2 cellular contexts compared by ENCODE assay signal in the genomic region with DNA sequence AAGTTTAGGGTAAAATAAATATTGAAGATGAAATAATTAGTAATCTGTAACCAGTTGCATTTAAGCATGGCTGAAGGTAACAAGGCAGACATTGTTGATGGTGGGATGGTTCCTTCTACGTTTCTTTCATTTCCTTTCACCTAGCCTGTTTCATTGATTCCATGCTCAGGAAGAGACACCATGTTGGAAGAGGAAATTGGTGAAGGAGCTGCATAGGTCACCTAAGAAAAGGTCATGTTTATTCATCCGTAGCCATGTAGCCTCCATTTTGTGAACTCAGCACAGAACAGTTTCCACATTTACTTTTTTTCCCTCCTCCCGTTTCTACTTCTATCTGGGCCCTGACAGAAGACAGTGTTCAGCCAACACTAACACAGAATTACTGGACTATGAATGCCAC.
TF ChIP-seq lines count a peak whose summit lies in the region.

No MANE protein-coding gene starts in this region.

TF ChIP-seq in H1, 55 proteins besides CTCF, POLR2A, EP300 and RAD21:
- TF ChIP-seq SIRT6 (IDR thresholded peaks at IDR 0.05; ENCODE audit: low read length) (no peak), BCL11A (IDR thresholded peaks at IDR 0.05; ENCODE audit: low read depth in 2 of 2, low read length in 2 of 2) (no peak), MAX (IDR thresholded peaks at IDR 0.05) (no peak), EZH2 (IDR thresholded peaks at IDR 0.05; ENCODE audit: low read depth, low read length, severe bottlenecking) (no peak), HDAC6 (IDR thresholded peaks at IDR 0.05; ENCODE audit: low read depth, low read length) (no peak), HDAC2 (IDR thresholded peaks at IDR 0.05; ENCODE audit: borderline replicate concordance in 1 of 2, low read depth in 2 of 2, low read length in 2 of 2) (no peak), RBBP5 (IDR thresholded peaks at IDR 0.05; ENCODE audit: borderline replicate concordance, low read depth, low read length) (no peak), GABPA (IDR thresholded peaks at IDR 0.05; ENCODE audit: borderline replicate concordance, insufficient read depth, low read length) (no peak), TEAD4 (IDR thresholded peaks at IDR 0.05; ENCODE audit: low read depth, low read length) (no peak)

TF ChIP-seq in SK-N-SH, 30 proteins besides CTCF, POLR2A, EP300 and RAD21:
- TF ChIP-seq RCOR1 (IDR thresholded peaks at IDR 0.05; ENCODE audit: low read length), result no peak
- no peak for TF ChIP-seq RXRA (IDR thresholded peaks at IDR 0.05; ENCODE audit: borderline replicate concordance, low read depth)
- no peak for TF ChIP-seq ELF1 (IDR thresholded peaks at IDR 0.05)
- TF ChIP-seq MEF2A (IDR thresholded peaks at IDR 0.05; ENCODE audit: borderline replicate concordance, low read depth), result no peak
- no peak for TF ChIP-seq USF2 (IDR thresholded peaks at IDR 0.05; ENCODE audit: borderline replicate concordance, low read depth, low read length)
- no peak for TF ChIP-seq NFIC (IDR thresholded peaks at IDR 0.05; ENCODE audit: borderline replicate concordance)
- no peak for TF ChIP-seq GABPA (IDR thresholded peaks at IDR 0.05; ENCODE audit: low read depth)
- TF ChIP-seq MXI1 (IDR thresholded peaks at IDR 0.05; ENCODE audit: low read depth, low read length), result no peak
- no peak for TF ChIP-seq POLR2AphosphoS5 (IDR thresholded peaks at IDR 0.05; ENCODE audit: low read depth, low read length)
- no peak for TF ChIP-seq REST (IDR thresholded peaks at IDR 0.05; ENCODE audit: low read depth, low read length)
- no peak for TF ChIP-seq IRF3 (IDR thresholded peaks at IDR 0.05; ENCODE audit: low read depth, low read length)
- no peak for TF ChIP-seq FOXM1 (IDR thresholded peaks at IDR 0.05; ENCODE audit: low read depth)
- no peak for TF ChIP-seq NRF1 (IDR thresholded peaks at IDR 0.05; ENCODE audit: low read depth, low read length)
- TF ChIP-seq SMC3 (IDR thresholded peaks at IDR 0.05; ENCODE audit: low read depth, low read length), result no peak
- TF ChIP-seq SIN3A (IDR thresholded peaks at IDR 0.05; ENCODE audit: borderline replicate concordance, low read depth, low read length), result no peak
- no peak for TF ChIP-seq CHD2 (IDR thresholded peaks at IDR 0.05; ENCODE audit: low read length, partially characterized antibody)
- no peak for TF ChIP-seq GATA2 (CRISPR knock-in tag; IDR thresholded peaks at IDR 0.05)
- TF ChIP-seq YY1 (IDR thresholded peaks at IDR 0.05; ENCODE audit: low read depth), result no peak
- TF ChIP-seq MAX (IDR thresholded peaks at IDR 0.05; ENCODE audit: low read depth), result no peak
